In the genomic region with DNA sequence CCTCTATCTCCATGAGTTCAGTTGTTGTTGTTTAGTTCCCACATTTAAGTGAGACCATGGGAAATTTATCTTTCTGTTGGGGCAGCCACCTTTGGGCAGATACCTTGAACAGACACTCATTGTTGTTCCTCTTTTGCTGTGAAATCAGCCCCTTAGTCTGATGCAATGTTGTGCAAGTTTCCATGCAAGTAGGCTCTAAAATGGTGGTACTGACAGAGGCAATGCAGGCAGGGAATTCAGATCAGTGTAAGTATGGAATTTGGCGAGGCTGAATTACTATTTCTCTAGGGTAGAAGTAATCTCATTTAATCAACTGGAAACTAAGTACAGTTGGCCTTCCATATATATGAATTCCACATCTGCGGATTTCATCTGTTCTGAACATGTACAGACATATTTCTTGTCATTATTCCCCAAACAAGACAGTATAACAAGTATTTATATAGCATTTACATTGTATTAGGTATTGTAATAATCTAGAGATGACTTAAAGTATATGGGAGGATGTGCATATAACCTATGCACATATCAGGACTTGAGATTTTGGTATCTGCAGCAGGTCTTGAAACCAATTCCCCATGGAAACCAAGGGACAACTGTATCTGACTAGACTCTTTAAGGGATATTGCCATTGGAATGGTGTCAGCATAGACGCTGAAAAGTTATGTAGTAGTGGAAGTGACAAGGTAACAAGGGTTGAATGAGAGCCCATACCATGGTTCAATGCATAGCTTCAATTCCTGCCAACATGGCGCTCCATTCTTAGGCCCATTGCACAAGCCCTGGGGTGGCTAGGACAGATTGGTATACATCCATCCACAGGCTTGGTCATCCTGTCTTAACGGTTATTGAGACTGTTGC, we compare ENCODE assay signal across 1 cellular context.
TF ChIP-seq lines count a peak whose summit lies in the region.

No MANE protein-coding gene starts in this region.

TF ChIP-seq in K562, 482 proteins besides CTCF, POLR2A, EP300 and RAD21 (continued from another document and continues in another):
- TF ChIP-seq, protein P1, sequence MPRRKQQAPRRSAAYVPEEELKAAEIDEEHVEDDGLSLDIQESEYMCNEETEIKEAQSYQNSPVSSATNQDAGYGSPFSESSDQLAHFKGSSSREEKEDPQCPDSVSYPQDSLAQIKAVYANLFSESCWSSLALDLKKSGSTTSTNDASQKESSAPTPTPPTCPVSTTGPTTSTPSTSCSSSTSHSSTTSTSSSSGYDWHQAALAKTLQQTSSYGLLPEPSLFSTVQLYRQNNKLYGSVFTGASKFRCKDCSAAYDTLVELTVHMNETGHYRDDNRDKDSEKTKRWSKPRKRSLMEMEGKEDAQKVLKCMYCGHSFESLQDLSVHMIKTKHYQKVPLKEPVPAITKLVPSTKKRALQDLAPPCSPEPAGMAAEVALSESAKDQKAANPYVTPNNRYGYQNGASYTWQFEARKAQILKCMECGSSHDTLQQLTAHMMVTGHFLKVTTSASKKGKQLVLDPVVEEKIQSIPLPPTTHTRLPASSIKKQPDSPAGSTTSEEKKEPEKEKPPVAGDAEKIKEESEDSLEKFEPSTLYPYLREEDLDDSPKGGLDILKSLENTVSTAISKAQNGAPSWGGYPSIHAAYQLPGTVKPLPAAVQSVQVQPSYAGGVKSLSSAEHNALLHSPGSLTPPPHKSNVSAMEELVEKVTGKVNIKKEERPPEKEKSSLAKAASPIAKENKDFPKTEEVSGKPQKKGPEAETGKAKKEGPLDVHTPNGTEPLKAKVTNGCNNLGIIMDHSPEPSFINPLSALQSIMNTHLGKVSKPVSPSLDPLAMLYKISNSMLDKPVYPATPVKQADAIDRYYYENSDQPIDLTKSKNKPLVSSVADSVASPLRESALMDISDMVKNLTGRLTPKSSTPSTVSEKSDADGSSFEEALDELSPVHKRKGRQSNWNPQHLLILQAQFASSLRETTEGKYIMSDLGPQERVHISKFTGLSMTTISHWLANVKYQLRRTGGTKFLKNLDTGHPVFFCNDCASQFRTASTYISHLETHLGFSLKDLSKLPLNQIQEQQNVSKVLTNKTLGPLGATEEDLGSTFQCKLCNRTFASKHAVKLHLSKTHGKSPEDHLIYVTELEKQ (CRISPR knock-in tag; IDR thresholded peaks at IDR 0.05): peak; percentile 39; the same call in 1 of the 2 replicates
- TF ChIP-seq ZNF165 (CRISPR knock-in tag; IDR thresholded peaks at IDR 0.05; ENCODE audit: borderline replicate concordance) (no peak), ILK (tag; IDR thresholded peaks at IDR 0.05; ENCODE audit: borderline replicate concordance, low read depth) (no peak), MIER1 (IDR thresholded peaks at IDR 0.05; ENCODE audit: low read depth) (no peak), ZNF586 (CRISPR knock-in tag; conservative IDR thresholded peaks at IDR 0.05) (peak; percentile 86), STAG1 (CRISPR knock-in tag; IDR thresholded peaks at IDR 0.05; ENCODE audit: borderline replicate concordance) (no peak), U2AF2 (optimal IDR thresholded peaks at IDR 0.05; ENCODE audit: low read depth, low read length) (no peak), POLR2G (IDR thresholded peaks at IDR 0.05; ENCODE audit: low read depth, low read length) (no peak), C11orf30 (IDR thresholded peaks at IDR 0.05; ENCODE audit: low read depth) (no peak), ARID2 (IDR thresholded peaks at IDR 0.05) (no peak), PHF20 (IDR thresholded peaks at IDR 0.05; ENCODE audit: partially characterized antibody) (no peak), ZNF766 (CRISPR knock-in tag; conservative IDR thresholded peaks at IDR 0.05) (peak; percentile 79), GTF3C2 (IDR thresholded peaks at IDR 0.05; ENCODE audit: borderline replicate concordance, extremely low read depth, insufficient read length) (no peak), BRCA1 (IDR thresholded peaks at IDR 0.05) (no peak), BRCA1 (CRISPR knock-in tag; IDR thresholded peaks at IDR 0.05) (no peak), MXI1 (IDR thresholded peaks at IDR 0.05; ENCODE audit: low read depth, low read length) (no peak), ELK1 (CRISPR knock-in tag; IDR thresholded peaks at IDR 0.05) (no peak), ZNF655 (CRISPR knock-in tag; IDR thresholded peaks at IDR 0.05) (no peak), ZNF551 (CRISPR knock-in tag; IDR thresholded peaks at IDR 0.05) (no peak), TBP (optimal IDR thresholded peaks at IDR 0.05; ENCODE audit: low read depth, low read length) (no peak), NFE2 (IDR thresholded peaks at IDR 0.05; ENCODE audit: low read depth) (no peak), TCFL5 (CRISPR knock-in tag; conservative IDR thresholded peaks at IDR 0.05) (peak; percentile 46; the same call in 1 of the 2 replicates), PHB (CRISPR knock-in tag; IDR thresholded peaks at IDR 0.05) (no peak), NFYB (IDR thresholded peaks at IDR 0.05; ENCODE audit: extremely low read depth, insufficient read length) (no peak), IFI16 (CRISPR knock-in tag; IDR thresholded peaks at IDR 0.05) (no peak), CBX8 (IDR thresholded peaks at IDR 0.05; ENCODE audit: borderline replicate concordance, extremely low read depth, low read depth, low read length, poor library complexity, severe bottlenecking) (no peak), ZNF175 (CRISPR knock-in tag; IDR thresholded peaks at IDR 0.05; ENCODE audit: low read depth) (peak; percentile 94), ZNF140 (CRISPR knock-in tag; IDR thresholded peaks at IDR 0.05) (no peak), SIRT6 (IDR thresholded peaks at IDR 0.05; ENCODE audit: low read depth, low read length) (no peak), CBFA2T2 (conservative IDR thresholded peaks at IDR 0.05) (no peak), FOXA1 (IDR thresholded peaks at IDR 0.05; ENCODE audit: borderline replicate concordance) (no peak), E2F5 (CRISPR knock-in tag; IDR thresholded peaks at IDR 0.05) (no peak), CHCHD3 (CRISPR knock-in tag; IDR thresholded peaks at IDR 0.05) (no peak), ZBTB33 (CRISPR knock-in tag; IDR thresholded peaks at IDR 0.05) (no peak), ZNF444 (CRISPR knock-in tag; IDR thresholded peaks at IDR 0.05) (no peak), NR0B1 (IDR thresholded peaks at IDR 0.05; ENCODE audit: partially characterized antibody) (no peak), TCF3 (CRISPR knock-in tag; IDR thresholded peaks at IDR 0.05) (no peak), RHOXF2B (CRISPR knock-in tag; conservative IDR thresholded peaks at IDR 0.05) (no peak), CREBBP (IDR thresholded peaks at IDR 0.05; ENCODE audit: low read depth, low read length) (no peak), NFIX (CRISPR knock-in tag; IDR thresholded peaks at IDR 0.05; ENCODE audit: low read depth) (no peak), MAZ (CRISPR knock-in tag; conservative IDR thresholded peaks at IDR 0.05 in 1 of 2, IDR thresholded peaks at IDR 0.05 in 1 of 2) (0 out of 4 replicates have a peak, but pooled peaks of 1 of the 2 experiments have one; percentile 22)
- TF ChIP-seq, protein P2, sequence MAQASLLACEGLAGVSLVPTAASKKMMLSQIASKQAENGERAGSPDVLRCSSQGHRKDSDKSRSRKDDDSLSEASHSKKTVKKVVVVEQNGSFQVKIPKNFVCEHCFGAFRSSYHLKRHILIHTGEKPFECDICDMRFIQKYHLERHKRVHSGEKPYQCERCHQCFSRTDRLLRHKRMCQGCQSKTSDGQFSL (CRISPR knock-in tag; IDR thresholded peaks at IDR 0.05): no peak
- TF ChIP-seq, protein P2 (tag; IDR thresholded peaks at IDR 0.05): no peak
- TF ChIP-seq, protein P3, sequence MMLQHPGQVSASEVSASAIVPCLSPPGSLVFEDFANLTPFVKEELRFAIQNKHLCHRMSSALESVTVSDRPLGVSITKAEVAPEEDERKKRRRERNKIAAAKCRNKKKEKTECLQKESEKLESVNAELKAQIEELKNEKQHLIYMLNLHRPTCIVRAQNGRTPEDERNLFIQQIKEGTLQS (IDR thresholded peaks at IDR 0.05): peak; percentile 67; the same call in 1 of the 2 replicates
- TF ChIP-seq, protein P3 (CRISPR knock-in tag; conservative IDR thresholded peaks at IDR 0.05): no peak
- TF ChIP-seq, protein P4, sequence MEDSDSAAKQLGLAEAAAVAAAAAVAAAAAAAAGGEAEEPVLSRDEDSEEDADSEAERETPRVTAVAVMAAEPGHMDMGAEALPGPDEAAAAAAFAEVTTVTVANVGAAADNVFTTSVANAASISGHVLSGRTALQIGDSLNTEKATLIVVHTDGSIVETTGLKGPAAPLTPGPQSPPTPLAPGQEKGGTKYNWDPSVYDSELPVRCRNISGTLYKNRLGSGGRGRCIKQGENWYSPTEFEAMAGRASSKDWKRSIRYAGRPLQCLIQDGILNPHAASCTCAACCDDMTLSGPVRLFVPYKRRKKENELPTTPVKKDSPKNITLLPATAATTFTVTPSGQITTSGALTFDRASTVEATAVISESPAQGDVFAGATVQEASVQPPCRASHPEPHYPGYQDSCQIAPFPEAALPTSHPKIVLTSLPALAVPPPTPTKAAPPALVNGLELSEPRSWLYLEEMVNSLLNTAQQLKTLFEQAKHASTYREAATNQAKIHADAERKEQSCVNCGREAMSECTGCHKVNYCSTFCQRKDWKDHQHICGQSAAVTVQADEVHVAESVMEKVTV (CRISPR knock-in tag; IDR thresholded peaks at IDR 0.05): 0 out of 2 replicates have a peak, but pooled peaks have one; percentile 35
